Comparison of ENCODE assay signal across 12 cellular contexts in the genomic region with DNA sequence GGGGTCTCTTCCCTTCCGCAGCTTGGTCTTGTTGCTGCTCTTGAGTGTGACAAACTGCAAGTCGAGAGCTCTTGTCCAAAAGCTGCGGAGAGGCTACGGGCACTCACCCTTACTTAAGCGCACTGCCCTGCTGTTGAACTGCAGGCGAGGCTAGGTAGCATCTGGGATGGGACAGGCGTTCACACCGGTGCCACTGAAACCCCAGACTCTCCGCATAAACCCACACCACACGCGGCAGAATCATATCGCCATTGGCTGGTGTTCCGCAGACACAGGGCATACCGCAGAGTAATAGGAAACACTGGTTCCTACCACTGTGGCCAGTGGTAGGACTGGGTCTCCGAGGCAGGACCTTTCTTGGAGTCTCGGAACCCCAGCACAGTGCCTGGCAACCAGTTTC. TPM values are rescaled to one million over a fixed set of nuclear protein-coding genes. Genes with fewer than 3 reads are reported as not detected.
A peak's percentile ranks its signal among the peaks of the same experiment; 100 is the strongest.
DNase-seq lines count a peak whose midpoint lies in the region; ATAC-seq and TF ChIP-seq lines count a peak whose summit lies in the region.
"Had no signal": no experiment of that assay in that cellular context is flagged by ENCODE, and none has a peak within 500 bp of the region (broad histone marks: within the 10 kb centered on the region; RNA-seq: fewer than 3 reads in every experiment).

No MANE protein-coding gene starts in this region.

- H3K27me3 Mint-ChIP-seq in activated T-cell treated with anti-CD3 and anti-CD28 coated beads, Interleukin-2, amount 50 U/mL, for 4 hours (ENCODE audit: low read depth), result peaks cover 60% of the 10 kb centered on the region
- peaks cover 71% of the 10 kb centered on the region for H3K27me3 Mint-ChIP-seq in activated T-cell treated with anti-CD3 and anti-CD28 coated beads, Interleukin-2, amount 50 U/mL, for 72 hours (ENCODE audit: low read depth)
- H3K27me3 Mint-ChIP-seq in activated naive CD8-positive, alpha-beta T cell treated with anti-CD3 and anti-CD28 coated beads, Interleukin-2, amount 10 ng/mL, durations not matched to agents 7 days and 5 days, result peaks cover 56% of the 10 kb centered on the region

- no peak for ATAC-seq in activated T-cell treated with anti-CD3 and anti-CD28 coated beads, Interleukin-2, amount 50 U/mL, for 4 hours
- ATAC-seq in activated T-cell treated with anti-CD3 and anti-CD28 coated beads, Interleukin-2, amount 50 U/mL, for 72 hours (replicated peaks in 1 of 2), result no peak
- no peak for ATAC-seq in activated naive CD8-positive, alpha-beta T cell treated with anti-CD3 and anti-CD28 coated beads, Interleukin-2, amount 10 ng/mL, durations not matched to agents 7 days and 5 days (ENCODE audit: low read depth)
- ATAC-seq in thoracic aorta (ENCODE audit: insufficient number of reproducible peaks, low FRiP score, low read depth) (no peak), HG03469 (IDR thresholded peaks at IDR 0.05; ENCODE audit: unreplicated experiment) (no peak)

- TF ChIP-seq CTCF in thoracic aorta (IDR thresholded peaks at IDR 0.05), result no peak

- peak overlapping the region; percentile 89 for H3K27ac ChIP-seq in thoracic aorta
- H3K27ac ChIP-seq: SJSA1 had no signal

- H3K36me3 ChIP-seq in thoracic aorta (no peaks in the 10 kb centered on the region), HAP-1 (replicated peaks) (no peaks in the 10 kb centered on the region)
- H3K36me3 ChIP-seq: left lung, SJSA1 had no signal

- in situ Hi-C loops in HAP-1 (cut with MboI; ENCODE audit: low sequenced_read_pairs), result no loop called here

- POLR2A ChIA-PET in activated naive CD8-positive, alpha-beta T cell treated with anti-CD3 and anti-CD28 coated beads, Interleukin-2, amount 10 ng/mL, durations not matched to agents 7 days and 5 days (lab: Charles Lee), result no interaction called here

- no peak for DNase-seq in activated T-cell treated with anti-CD3 and anti-CD28 coated beads, Interleukin-2, amount 50 U/mL, for 4 hours
- DNase-seq in activated T-cell treated with anti-CD3 and anti-CD28 coated beads, Interleukin-2, amount 50 U/mL, for 72 hours, result no peak
- DNase-seq in activated naive CD8-positive, alpha-beta T cell treated with anti-CD3 and anti-CD28 coated beads, Interleukin-2, amount 10 ng/mL, durations not matched to agents 7 days and 5 days, result peak; percentile 32
- DNase-seq in kidney tubule cell (ENCODE audit: low spot score) (peak; percentile 6), thoracic aorta (ENCODE audit: low spot score) (no peak), D341Med (ENCODE audit: low spot score) (no peak), HAP-1 (ENCODE audit: low spot score in 2 of 2) (no peak)
- DNase-seq: activated T-cell treated with anti-CD3 and anti-CD28 coated beads for 4 hours; effector CD8-positive, alpha-beta T cell had no signal

- H3K36me3 Mint-ChIP-seq in activated T-cell treated with anti-CD3 and anti-CD28 coated beads, Interleukin-2, amount 50 U/mL, for 4 hours (ENCODE audit: insufficient read depth), result no peaks in the 10 kb centered on the region
- H3K36me3 Mint-ChIP-seq in activated T-cell treated with anti-CD3 and anti-CD28 coated beads, Interleukin-2, amount 50 U/mL, for 72 hours (ENCODE audit: insufficient read depth in 2 of 2), result no peaks in the 10 kb centered on the region
- H3K36me3 Mint-ChIP-seq in activated naive CD8-positive, alpha-beta T cell treated with anti-CD3 and anti-CD28 coated beads, Interleukin-2, amount 10 ng/mL, durations not matched to agents 7 days and 5 days, result peaks cover 3% of the 10 kb centered on the region

- peaks cover 25% of the 10 kb centered on the region for H3K4me1 Mint-ChIP-seq in activated T-cell treated with anti-CD3 and anti-CD28 coated beads, Interleukin-2, amount 50 U/mL, for 4 hours (ENCODE audit: low read depth)
- H3K4me1 Mint-ChIP-seq in activated T-cell treated with anti-CD3 and anti-CD28 coated beads, Interleukin-2, amount 50 U/mL, for 72 hours (ENCODE audit: low read depth), result peaks cover 43% of the 10 kb centered on the region
- H3K4me1 Mint-ChIP-seq in activated naive CD8-positive, alpha-beta T cell treated with anti-CD3 and anti-CD28 coated beads, Interleukin-2, amount 10 ng/mL, durations not matched to agents 7 days and 5 days, result peaks cover 21% of the 10 kb centered on the region

- H3K4me1 ChIP-seq in thoracic aorta (ENCODE audit: control insufficient read depth in 1 of 2, low read depth in 2 of 2) (peaks cover 3 to 11% of the 10 kb centered on the region in 2 donors), HAP-1 (0 out of 2 replicates have a peak, but pooled peaks cover 2% of the 10 kb centered on the region)

- H3K4me3 ChIP-seq in thoracic aorta (no peak overlapping the region), HAP-1 (no peak overlapping the region)

- H3K9me3 ChIP-seq in thoracic aorta (no peaks in the 10 kb centered on the region), HAP-1 (no peaks in the 10 kb centered on the region)
- H3K9me3 ChIP-seq: left lung, SJSA1 had no signal

- H3K27me3 ChIP-seq in thoracic aorta (replicated peaks; ENCODE audit: insufficient read depth) (no peaks in the 10 kb centered on the region), HAP-1 (ENCODE audit: low read depth) (peaks cover 30% of the 10 kb centered on the region)
- H3K27me3 ChIP-seq: SJSA1 had no signal

- no peak overlapping the region for H3K27ac Mint-ChIP-seq in activated T-cell treated with anti-CD3 and anti-CD28 coated beads, Interleukin-2, amount 50 U/mL, for 72 hours
- H3K27ac Mint-ChIP-seq in activated naive CD8-positive, alpha-beta T cell treated with anti-CD3 and anti-CD28 coated beads, Interleukin-2, amount 10 ng/mL, durations not matched to agents 7 days and 5 days, result no peak overlapping the region

- peak overlapping the region; percentile 72 for H3K4me3 Mint-ChIP-seq in activated T-cell treated with anti-CD3 and anti-CD28 coated beads, Interleukin-2, amount 50 U/mL, for 4 hours
- H3K4me3 Mint-ChIP-seq in activated T-cell treated with anti-CD3 and anti-CD28 coated beads, Interleukin-2, amount 50 U/mL, for 72 hours, result peak overlapping the region in 1 of 2 donors; percentile 76
- peak overlapping the region; percentile 28 for H3K4me3 Mint-ChIP-seq in activated naive CD8-positive, alpha-beta T cell treated with anti-CD3 and anti-CD28 coated beads, Interleukin-2, amount 10 ng/mL, durations not matched to agents 7 days and 5 days

- no peaks in the 10 kb centered on the region for H3K9me3 Mint-ChIP-seq in activated T-cell treated with anti-CD3 and anti-CD28 coated beads, Interleukin-2, amount 50 U/mL, for 4 hours
- H3K9me3 Mint-ChIP-seq in activated T-cell treated with anti-CD3 and anti-CD28 coated beads, Interleukin-2, amount 50 U/mL, for 72 hours, result peaks cover 0 to 2% of the 10 kb centered on the region in 2 donors
- no peaks in the 10 kb centered on the region for H3K9me3 Mint-ChIP-seq in activated naive CD8-positive, alpha-beta T cell treated with anti-CD3 and anti-CD28 coated beads, Interleukin-2, amount 10 ng/mL, durations not matched to agents 7 days and 5 days

RNA-seq across cellular contexts. Expression of a gene that starts 2.2 kb away (rescaled TPM):
- total RNA-seq in activated T-cell treated with anti-CD3 and anti-CD28 coated beads, Interleukin-2, amount 50 U/mL, for 4 hours, result under 1 TPM in 2 of 3 donors, not detected in 1; 0.05 to 0.08 TPM
- total RNA-seq in activated T-cell treated with anti-CD3 and anti-CD28 coated beads, Interleukin-2, amount 50 U/mL, for 72 hours, result under 1 TPM; 0.24 to 0.25 TPM
- under 1 TPM in 1 of 2 experiments, not detected in 1; 0.17 TPM for total RNA-seq in activated naive CD8-positive, alpha-beta T cell treated with anti-CD3 and anti-CD28 coated beads, Interleukin-2, amount 10 ng/mL, durations not matched to agents 7 days and 5 days
- total RNA-seq in thoracic aorta, result 10 to 100 TPM; 25.7 to 34.3 TPM

Comparison
In these comparisons a context has a peak if more than half of its experiments do, and no peak if none do; other contexts are left out.
1. DNase-seq: peak in activated naive CD8-positive, alpha-beta T cell treated with anti-CD3 and anti-CD28 coated beads, Interleukin-2, amount 10 ng/mL, durations not matched to agents 7 days and 5 days (single experiment) and kidney tubule cell (single experiment); none in activated T-cell treated with anti-CD3 and anti-CD28 coated beads, Interleukin-2, amount 50 U/mL, for 4 hours (single experiment), activated T-cell treated with anti-CD3 and anti-CD28 coated beads, Interleukin-2, amount 50 U/mL, for 72 hours (0 of 2), thoracic aorta (single experiment), D341Med (single experiment) and HAP-1 (0 of 2).
2. RNA of a gene that starts 2.2 kb away (total RNA-seq): 25.7 to 34.3 TPM in thoracic aorta; 0.24 to 0.25 TPM in activated T-cell treated with anti-CD3 and anti-CD28 coated beads, Interleukin-2, amount 50 U/mL, for 72 hours, 0.17 TPM in activated naive CD8-positive, alpha-beta T cell treated with anti-CD3 and anti-CD28 coated beads, Interleukin-2, amount 10 ng/mL, durations not matched to agents 7 days and 5 days and 0.05 to 0.08 TPM in activated T-cell treated with anti-CD3 and anti-CD28 coated beads, Interleukin-2, amount 50 U/mL, for 4 hours; every median in the first group is over 10 times any median in the second.